In the genomic region with DNA sequence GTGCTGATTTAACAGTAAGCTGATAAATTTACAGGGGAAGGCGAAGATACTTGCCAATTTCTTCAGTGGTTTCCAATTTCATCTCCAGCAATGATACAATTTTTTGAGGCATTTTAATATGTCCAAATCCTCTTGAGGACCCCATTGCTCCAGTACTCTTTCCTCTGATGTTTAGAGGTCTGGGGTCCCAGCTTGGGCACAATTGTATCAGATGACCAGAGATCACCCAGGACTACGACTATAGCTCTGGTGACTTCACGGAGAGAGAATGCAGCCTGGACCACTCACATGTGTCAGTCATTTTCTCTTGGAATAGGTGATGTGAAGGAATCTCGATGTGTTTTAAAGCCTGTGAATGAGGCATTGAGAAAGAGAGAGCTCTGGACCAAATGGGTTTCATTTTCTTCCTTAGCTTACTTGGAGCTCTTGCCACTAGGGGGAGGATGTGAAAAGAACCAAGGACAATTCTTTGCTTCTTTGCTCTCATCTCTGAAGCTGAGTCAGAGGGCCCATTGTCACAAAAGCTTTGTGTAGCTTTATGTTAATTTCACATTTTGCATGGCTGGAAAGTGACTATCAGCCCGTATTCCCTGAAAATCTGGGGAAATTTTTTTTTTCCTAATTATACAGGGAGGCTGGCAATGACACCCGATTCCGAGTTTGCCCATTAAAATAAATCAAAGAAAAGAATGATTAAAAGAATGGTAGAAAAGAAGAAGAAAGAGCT, we compare ENCODE assay signal across 1 cellular context.
TF ChIP-seq lines count a peak whose summit lies in the region.

No MANE protein-coding gene starts in this region.

TF ChIP-seq in HCT116, 20 proteins besides CTCF, POLR2A, EP300 and RAD21 (continued from another document):
- TF ChIP-seq, protein P1, sequence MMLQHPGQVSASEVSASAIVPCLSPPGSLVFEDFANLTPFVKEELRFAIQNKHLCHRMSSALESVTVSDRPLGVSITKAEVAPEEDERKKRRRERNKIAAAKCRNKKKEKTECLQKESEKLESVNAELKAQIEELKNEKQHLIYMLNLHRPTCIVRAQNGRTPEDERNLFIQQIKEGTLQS (IDR thresholded peaks at IDR 0.05): no peak
- TF ChIP-seq ZNF274 (IDR thresholded peaks at IDR 0.05; ENCODE audit: low read depth, low read length): no peak
- TF ChIP-seq POLR2AphosphoS5 (IDR thresholded peaks at IDR 0.05; ENCODE audit: low read depth, low read length): no peak
